ENCODE assay signal across 1 cellular context in genomic region chr4:2288051-2288541, GRCh38.
TF ChIP-seq lines count a peak whose summit lies in the region.

No MANE protein-coding gene starts in this region.

TF ChIP-seq in HepG2, 621 proteins besides CTCF, POLR2A, EP300 and RAD21:
- TF ChIP-seq ARHGAP35 (CRISPR knock-in tag; IDR thresholded peaks at IDR 0.05; ENCODE audit: borderline replicate concordance): no peak
- TF ChIP-seq ATAD3A (CRISPR knock-in tag; IDR thresholded peaks at IDR 0.05): no peak
- no peak for TF ChIP-seq SALL1 (CRISPR knock-in tag; IDR thresholded peaks at IDR 0.05)
- no peak for TF ChIP-seq ZNF18 (CRISPR knock-in tag; IDR thresholded peaks at IDR 0.05; ENCODE audit: insufficient replicate concordance)
- TF ChIP-seq GPBP1L1 (CRISPR knock-in tag; IDR thresholded peaks at IDR 0.05): no peak
- no peak for TF ChIP-seq HNRNPH1 (optimal IDR thresholded peaks at IDR 0.05; ENCODE audit: low read depth, low read length)
- no peak for TF ChIP-seq MXD4 (CRISPR knock-in tag; IDR thresholded peaks at IDR 0.05)
- no peak for TF ChIP-seq SNAPC4 (CRISPR knock-in tag; IDR thresholded peaks at IDR 0.05)
- TF ChIP-seq, protein P1, sequence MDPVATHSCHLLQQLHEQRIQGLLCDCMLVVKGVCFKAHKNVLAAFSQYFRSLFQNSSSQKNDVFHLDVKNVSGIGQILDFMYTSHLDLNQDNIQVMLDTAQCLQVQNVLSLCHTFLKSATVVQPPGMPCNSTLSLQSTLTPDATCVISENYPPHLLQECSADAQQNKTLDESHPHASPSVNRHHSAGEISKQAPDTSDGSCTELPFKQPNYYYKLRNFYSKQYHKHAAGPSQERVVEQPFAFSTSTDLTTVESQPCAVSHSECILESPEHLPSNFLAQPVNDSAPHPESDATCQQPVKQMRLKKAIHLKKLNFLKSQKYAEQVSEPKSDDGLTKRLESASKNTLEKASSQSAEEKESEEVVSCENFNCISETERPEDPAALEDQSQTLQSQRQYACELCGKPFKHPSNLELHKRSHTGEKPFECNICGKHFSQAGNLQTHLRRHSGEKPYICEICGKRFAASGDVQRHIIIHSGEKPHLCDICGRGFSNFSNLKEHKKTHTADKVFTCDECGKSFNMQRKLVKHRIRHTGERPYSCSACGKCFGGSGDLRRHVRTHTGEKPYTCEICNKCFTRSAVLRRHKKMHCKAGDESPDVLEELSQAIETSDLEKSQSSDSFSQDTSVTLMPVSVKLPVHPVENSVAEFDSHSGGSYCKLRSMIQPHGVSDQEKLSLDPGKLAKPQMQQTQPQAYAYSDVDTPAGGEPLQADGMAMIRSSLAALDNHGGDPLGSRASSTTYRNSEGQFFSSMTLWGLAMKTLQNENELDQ (CRISPR knock-in tag; IDR thresholded peaks at IDR 0.05; ENCODE audit: borderline replicate concordance): no peak
- no peak for TF ChIP-seq ZNF101 (CRISPR knock-in tag; IDR thresholded peaks at IDR 0.05; ENCODE audit: borderline replicate concordance, low read depth)
- TF ChIP-seq FLYWCH1 (CRISPR knock-in tag; IDR thresholded peaks at IDR 0.05): no peak
- no peak for TF ChIP-seq STAT6 (CRISPR knock-in tag; IDR thresholded peaks at IDR 0.05; ENCODE audit: borderline replicate concordance)
- TF ChIP-seq CHD2 (IDR thresholded peaks at IDR 0.05; ENCODE audit: low read depth, low read length): no peak
- no peak for TF ChIP-seq ZNF260 (CRISPR knock-in tag; IDR thresholded peaks at IDR 0.05; ENCODE audit: borderline replicate concordance, low read depth)
- no peak for TF ChIP-seq SMAD3 (CRISPR knock-in tag; IDR thresholded peaks at IDR 0.05)
- TF ChIP-seq ZNF841 (CRISPR knock-in tag; IDR thresholded peaks at IDR 0.05; ENCODE audit: borderline replicate concordance): no peak
- no peak for TF ChIP-seq ZMYM2 (CRISPR knock-in tag; IDR thresholded peaks at IDR 0.05)
- no peak for TF ChIP-seq FOXA1 (IDR thresholded peaks at IDR 0.05)
- no peak for TF ChIP-seq FOXA1 (CRISPR knock-in tag; IDR thresholded peaks at IDR 0.05)
